ENCODE assay signal across 1 cellular context in the genomic region with DNA sequence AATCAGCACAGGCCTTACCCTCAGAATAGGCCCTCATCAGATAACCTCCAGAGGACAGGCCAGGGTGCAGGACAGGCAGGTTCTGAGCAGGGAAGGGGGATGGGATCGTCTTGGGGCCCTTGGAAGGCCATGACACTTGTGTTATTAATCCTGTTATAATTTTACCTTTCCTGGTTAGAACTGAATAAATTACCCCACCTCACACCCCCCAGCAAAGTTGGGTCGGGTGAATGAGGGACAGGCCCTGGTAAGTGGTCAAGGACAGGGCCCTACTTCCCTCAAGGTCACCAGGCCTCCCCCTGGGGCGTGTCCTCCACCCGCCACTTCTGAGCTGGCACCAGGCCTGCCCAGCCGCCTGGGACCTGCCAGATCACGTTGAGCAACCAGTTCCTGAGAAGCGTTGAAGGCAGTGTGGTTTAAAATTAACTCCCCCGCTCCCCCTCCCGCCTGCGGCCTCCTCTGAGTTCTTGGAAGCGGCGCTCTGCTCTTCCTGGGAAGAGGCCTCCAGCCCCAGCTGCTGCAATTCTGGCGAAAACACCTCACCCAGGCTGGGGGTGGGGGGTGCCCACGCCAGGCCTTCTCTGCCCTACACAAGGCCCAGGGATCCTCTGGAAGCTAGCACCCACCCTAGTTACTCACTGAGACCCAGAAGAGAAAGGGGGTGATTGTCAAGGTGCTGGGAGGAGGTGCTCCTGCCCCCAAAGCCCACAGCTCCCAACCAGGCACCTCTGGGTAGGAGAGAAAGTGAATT.
TF ChIP-seq lines count a peak whose summit lies in the region.

No MANE protein-coding gene starts in this region.

TF ChIP-seq in K562, 482 proteins besides CTCF, POLR2A, EP300 and RAD21 (continued from another document and continues in another):
- TF ChIP-seq, protein P1, sequence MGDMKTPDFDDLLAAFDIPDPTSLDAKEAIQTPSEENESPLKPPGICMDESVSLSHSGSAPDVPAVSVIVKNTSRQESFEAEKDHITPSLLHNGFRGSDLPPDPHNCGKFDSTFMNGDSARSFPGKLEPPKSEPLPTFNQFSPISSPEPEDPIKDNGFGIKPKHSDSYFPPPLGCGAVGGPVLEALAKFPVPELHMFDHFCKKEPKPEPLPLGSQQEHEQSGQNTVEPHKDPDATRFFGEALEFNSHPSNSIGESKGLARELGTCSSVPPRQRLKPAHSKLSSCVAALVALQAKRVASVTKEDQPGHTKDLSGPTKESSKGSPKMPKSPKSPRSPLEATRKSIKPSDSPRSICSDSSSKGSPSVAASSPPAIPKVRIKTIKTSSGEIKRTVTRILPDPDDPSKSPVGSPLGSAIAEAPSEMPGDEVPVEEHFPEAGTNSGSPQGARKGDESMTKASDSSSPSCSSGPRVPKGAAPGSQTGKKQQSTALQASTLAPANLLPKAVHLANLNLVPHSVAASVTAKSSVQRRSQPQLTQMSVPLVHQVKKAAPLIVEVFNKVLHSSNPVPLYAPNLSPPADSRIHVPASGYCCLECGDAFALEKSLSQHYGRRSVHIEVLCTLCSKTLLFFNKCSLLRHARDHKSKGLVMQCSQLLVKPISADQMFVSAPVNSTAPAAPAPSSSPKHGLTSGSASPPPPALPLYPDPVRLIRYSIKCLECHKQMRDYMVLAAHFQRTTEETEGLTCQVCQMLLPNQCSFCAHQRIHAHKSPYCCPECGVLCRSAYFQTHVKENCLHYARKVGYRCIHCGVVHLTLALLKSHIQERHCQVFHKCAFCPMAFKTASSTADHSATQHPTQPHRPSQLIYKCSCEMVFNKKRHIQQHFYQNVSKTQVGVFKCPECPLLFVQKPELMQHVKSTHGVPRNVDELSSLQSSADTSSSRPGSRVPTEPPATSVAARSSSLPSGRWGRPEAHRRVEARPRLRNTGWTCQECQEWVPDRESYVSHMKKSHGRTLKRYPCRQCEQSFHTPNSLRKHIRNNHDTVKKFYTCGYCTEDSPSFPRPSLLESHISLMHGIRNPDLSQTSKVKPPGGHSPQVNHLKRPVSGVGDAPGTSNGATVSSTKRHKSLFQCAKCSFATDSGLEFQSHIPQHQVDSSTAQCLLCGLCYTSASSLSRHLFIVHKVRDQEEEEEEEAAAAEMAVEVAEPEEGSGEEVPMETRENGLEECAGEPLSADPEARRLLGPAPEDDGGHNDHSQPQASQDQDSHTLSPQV (IDR thresholded peaks at IDR 0.05) = peak; percentile 95
- TF ChIP-seq BMI1 (IDR thresholded peaks at IDR 0.05; ENCODE audit: low read length) (no peak), ZNF695 (CRISPR knock-in tag; IDR thresholded peaks at IDR 0.05) (peak; percentile 73; the same call in 1 of the 2 replicates), TEAD4 (IDR thresholded peaks at IDR 0.05; ENCODE audit: low read length) (peak; percentile 49; the same call in 1 of the 2 replicates), TEAD4 (CRISPR knock-in tag; IDR thresholded peaks at IDR 0.05; ENCODE audit: borderline replicate concordance) (no peak), ZSCAN29 (IDR thresholded peaks at IDR 0.05) (no peak), ZNF507 (tag; conservative IDR thresholded peaks at IDR 0.05) (no peak), PKNOX1 (IDR thresholded peaks at IDR 0.05) (0 out of 2 replicates have a peak, but pooled peaks have one; percentile 31), EGR1 (conservative IDR thresholded peaks at IDR 0.05) (peak; percentile 73), TAL1 (IDR thresholded peaks at IDR 0.05) (0 out of 2 replicates have a peak, but pooled peaks have one; percentile 11), ZNF77 (CRISPR knock-in tag; IDR thresholded peaks at IDR 0.05) (no peak), CBX5 (IDR thresholded peaks at IDR 0.05; ENCODE audit: borderline replicate concordance, low read depth) (no peak), CC2D1A (IDR thresholded peaks at IDR 0.05) (peak; percentile 100), BRF2 (IDR thresholded peaks at IDR 0.05; ENCODE audit: borderline replicate concordance, insufficient read depth, insufficient read length) (no peak), KDM4B (IDR thresholded peaks at IDR 0.05; ENCODE audit: borderline replicate concordance in 2 of 2, low read depth in 1 of 2) (peak in 1 of 2 experiments; percentile 66; a peak in 1 of 4 replicates), MYBL2 (IDR thresholded peaks at IDR 0.05; ENCODE audit: low read depth) (peak; percentile 62), MYBL2 (CRISPR knock-in tag; IDR thresholded peaks at IDR 0.05; ENCODE audit: borderline replicate concordance) (no peak), PTRF (tag; IDR thresholded peaks at IDR 0.05) (peak; percentile 40; the same call in 1 of the 2 replicates), POLR2G (IDR thresholded peaks at IDR 0.05; ENCODE audit: low read depth, low read length) (peak; percentile 73), SMARCC2 (IDR thresholded peaks at IDR 0.05; ENCODE audit: low read depth) (no peak), GATAD2A (IDR thresholded peaks at IDR 0.05) (peak; percentile 58; the same call in 1 of the 2 replicates), RHOXF2B (CRISPR knock-in tag; conservative IDR thresholded peaks at IDR 0.05) (no peak), TCF7 (IDR thresholded peaks at IDR 0.05; ENCODE audit: borderline replicate concordance) (no peak), ATF7 (IDR thresholded peaks at IDR 0.05) (peak; percentile 48; the same call in 1 of the 2 replicates), MTA3 (IDR thresholded peaks at IDR 0.05; ENCODE audit: borderline replicate concordance) (peak; percentile 69), ZFX (CRISPR knock-in tag; IDR thresholded peaks at IDR 0.05) (peak; percentile 92), NR2C1 (IDR thresholded peaks at IDR 0.05) (no peak), NR2C1 (tag; IDR thresholded peaks at IDR 0.05) (no peak), ZNF699 (CRISPR knock-in tag; IDR thresholded peaks at IDR 0.05; ENCODE audit: insufficient replicate concordance) (no peak)
- TF ChIP-seq, protein P2, sequence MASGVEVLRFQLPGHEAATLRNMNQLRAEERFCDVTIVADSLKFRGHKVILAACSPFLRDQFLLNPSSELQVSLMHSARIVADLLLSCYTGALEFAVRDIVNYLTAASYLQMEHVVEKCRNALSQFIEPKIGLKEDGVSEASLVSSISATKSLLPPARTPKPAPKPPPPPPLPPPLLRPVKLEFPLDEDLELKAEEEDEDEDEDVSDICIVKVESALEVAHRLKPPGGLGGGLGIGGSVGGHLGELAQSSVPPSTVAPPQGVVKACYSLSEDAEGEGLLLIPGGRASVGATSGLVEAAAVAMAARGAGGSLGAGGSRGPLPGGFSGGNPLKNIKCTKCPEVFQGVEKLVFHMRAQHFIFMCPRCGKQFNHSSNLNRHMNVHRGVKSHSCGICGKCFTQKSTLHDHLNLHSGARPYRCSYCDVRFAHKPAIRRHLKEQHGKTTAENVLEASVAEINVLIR (CRISPR knock-in tag; IDR thresholded peaks at IDR 0.05) = peak; percentile 17; the same call in 1 of the 2 replicates
- TF ChIP-seq, protein P3, sequence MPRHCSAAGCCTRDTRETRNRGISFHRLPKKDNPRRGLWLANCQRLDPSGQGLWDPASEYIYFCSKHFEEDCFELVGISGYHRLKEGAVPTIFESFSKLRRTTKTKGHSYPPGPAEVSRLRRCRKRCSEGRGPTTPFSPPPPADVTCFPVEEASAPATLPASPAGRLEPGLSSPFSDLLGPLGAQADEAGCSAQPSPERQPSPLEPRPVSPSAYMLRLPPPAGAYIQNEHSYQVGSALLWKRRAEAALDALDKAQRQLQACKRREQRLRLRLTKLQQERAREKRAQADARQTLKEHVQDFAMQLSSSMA (CRISPR knock-in tag; IDR thresholded peaks at IDR 0.05) = no peak
- TF ChIP-seq, protein P4, sequence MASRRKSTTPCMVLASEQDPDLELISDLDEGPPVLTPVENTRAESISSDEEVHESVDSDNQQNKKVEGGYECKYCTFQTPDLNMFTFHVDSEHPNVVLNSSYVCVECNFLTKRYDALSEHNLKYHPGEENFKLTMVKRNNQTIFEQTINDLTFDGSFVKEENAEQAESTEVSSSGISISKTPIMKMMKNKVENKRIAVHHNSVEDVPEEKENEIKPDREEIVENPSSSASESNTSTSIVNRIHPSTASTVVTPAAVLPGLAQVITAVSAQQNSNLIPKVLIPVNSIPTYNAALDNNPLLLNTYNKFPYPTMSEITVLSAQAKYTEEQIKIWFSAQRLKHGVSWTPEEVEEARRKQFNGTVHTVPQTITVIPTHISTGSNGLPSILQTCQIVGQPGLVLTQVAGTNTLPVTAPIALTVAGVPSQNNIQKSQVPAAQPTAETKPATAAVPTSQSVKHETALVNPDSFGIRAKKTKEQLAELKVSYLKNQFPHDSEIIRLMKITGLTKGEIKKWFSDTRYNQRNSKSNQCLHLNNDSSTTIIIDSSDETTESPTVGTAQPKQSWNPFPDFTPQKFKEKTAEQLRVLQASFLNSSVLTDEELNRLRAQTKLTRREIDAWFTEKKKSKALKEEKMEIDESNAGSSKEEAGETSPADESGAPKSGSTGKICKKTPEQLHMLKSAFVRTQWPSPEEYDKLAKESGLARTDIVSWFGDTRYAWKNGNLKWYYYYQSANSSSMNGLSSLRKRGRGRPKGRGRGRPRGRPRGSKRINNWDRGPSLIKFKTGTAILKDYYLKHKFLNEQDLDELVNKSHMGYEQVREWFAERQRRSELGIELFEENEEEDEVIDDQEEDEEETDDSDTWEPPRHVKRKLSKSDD (conservative IDR thresholded peaks at IDR 0.05; ENCODE audit: low read length) = no peak
- TF ChIP-seq, protein P5, sequence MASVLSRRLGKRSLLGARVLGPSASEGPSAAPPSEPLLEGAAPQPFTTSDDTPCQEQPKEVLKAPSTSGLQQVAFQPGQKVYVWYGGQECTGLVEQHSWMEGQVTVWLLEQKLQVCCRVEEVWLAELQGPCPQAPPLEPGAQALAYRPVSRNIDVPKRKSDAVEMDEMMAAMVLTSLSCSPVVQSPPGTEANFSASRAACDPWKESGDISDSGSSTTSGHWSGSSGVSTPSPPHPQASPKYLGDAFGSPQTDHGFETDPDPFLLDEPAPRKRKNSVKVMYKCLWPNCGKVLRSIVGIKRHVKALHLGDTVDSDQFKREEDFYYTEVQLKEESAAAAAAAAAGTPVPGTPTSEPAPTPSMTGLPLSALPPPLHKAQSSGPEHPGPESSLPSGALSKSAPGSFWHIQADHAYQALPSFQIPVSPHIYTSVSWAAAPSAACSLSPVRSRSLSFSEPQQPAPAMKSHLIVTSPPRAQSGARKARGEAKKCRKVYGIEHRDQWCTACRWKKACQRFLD (CRISPR knock-in tag; IDR thresholded peaks at IDR 0.05) = peak; percentile 88
- TF ChIP-seq, protein P6, sequence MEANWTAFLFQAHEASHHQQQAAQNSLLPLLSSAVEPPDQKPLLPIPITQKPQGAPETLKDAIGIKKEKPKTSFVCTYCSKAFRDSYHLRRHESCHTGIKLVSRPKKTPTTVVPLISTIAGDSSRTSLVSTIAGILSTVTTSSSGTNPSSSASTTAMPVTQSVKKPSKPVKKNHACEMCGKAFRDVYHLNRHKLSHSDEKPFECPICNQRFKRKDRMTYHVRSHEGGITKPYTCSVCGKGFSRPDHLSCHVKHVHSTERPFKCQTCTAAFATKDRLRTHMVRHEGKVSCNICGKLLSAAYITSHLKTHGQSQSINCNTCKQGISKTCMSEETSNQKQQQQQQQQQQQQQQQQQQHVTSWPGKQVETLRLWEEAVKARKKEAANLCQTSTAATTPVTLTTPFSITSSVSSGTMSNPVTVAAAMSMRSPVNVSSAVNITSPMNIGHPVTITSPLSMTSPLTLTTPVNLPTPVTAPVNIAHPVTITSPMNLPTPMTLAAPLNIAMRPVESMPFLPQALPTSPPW (CRISPR knock-in tag; IDR thresholded peaks at IDR 0.05) = peak; percentile 97
- TF ChIP-seq, protein P7, sequence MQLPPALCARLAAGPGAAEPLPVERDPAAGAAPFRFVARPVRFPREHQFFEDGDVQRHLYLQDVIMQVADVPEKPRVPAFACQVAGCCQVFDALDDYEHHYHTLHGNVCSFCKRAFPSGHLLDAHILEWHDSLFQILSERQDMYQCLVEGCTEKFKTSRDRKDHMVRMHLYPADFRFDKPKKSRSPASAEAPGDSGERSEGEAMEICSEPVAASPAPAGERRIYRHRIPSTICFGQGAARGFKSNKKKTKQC (CRISPR knock-in tag; IDR thresholded peaks at IDR 0.05) = no peak
- TF ChIP-seq, protein P8, sequence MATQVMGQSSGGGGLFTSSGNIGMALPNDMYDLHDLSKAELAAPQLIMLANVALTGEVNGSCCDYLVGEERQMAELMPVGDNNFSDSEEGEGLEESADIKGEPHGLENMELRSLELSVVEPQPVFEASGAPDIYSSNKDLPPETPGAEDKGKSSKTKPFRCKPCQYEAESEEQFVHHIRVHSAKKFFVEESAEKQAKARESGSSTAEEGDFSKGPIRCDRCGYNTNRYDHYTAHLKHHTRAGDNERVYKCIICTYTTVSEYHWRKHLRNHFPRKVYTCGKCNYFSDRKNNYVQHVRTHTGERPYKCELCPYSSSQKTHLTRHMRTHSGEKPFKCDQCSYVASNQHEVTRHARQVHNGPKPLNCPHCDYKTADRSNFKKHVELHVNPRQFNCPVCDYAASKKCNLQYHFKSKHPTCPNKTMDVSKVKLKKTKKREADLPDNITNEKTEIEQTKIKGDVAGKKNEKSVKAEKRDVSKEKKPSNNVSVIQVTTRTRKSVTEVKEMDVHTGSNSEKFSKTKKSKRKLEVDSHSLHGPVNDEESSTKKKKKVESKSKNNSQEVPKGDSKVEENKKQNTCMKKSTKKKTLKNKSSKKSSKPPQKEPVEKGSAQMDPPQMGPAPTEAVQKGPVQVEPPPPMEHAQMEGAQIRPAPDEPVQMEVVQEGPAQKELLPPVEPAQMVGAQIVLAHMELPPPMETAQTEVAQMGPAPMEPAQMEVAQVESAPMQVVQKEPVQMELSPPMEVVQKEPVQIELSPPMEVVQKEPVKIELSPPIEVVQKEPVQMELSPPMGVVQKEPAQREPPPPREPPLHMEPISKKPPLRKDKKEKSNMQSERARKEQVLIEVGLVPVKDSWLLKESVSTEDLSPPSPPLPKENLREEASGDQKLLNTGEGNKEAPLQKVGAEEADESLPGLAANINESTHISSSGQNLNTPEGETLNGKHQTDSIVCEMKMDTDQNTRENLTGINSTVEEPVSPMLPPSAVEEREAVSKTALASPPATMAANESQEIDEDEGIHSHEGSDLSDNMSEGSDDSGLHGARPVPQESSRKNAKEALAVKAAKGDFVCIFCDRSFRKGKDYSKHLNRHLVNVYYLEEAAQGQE (CRISPR knock-in tag; IDR thresholded peaks at IDR 0.05; ENCODE audit: low read depth) = peak; percentile 40; the same call in 1 of the 2 replicates
- TF ChIP-seq, protein P9, sequence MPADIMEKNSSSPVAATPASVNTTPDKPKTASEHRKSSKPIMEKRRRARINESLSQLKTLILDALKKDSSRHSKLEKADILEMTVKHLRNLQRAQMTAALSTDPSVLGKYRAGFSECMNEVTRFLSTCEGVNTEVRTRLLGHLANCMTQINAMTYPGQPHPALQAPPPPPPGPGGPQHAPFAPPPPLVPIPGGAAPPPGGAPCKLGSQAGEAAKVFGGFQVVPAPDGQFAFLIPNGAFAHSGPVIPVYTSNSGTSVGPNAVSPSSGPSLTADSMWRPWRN (IDR thresholded peaks at IDR 0.05; ENCODE audit: low read depth) = peak; percentile 63; the same call in 1 of the 2 replicates
